ENCODE assay signal across 8 cellular contexts in genomic region chr15:67105065-67105951, GRCh38. TPM values are rescaled to one million over a fixed set of nuclear protein-coding genes. Genes with fewer than 3 reads are reported as not detected.
DNase-seq lines count a peak whose midpoint lies in the region; ATAC-seq and TF ChIP-seq lines count a peak whose summit lies in the region.

No MANE protein-coding gene starts in this region.

- H3K4me3 Mint-ChIP-seq in IgD-negative memory B cell: peak overlapping the region in 3 of 4 donors; percentile 3 to 52 (median 41)

- peaks cover 41 to 62% (median 43%) of the 10 kb centered on the region in 3 donors for H3K4me1 Mint-ChIP-seq in IgD-negative memory B cell

- peaks cover 8% of the 10 kb centered on the region for H3K27me3 Mint-ChIP-seq in IgD-negative memory B cell

- in situ Hi-C loops in ACHN (cut with HindIII; ENCODE audit: low pct_ligation_motif_present, low pct_unique_long_range_greater_than_20kb, low sequenced_read_pairs): no loop called here

- H3K27ac ChIP-seq in colonic mucosa: peak overlapping the region; percentile 67
- H3K27ac ChIP-seq in muscle layer of colon (ENCODE audit: low read depth, low read length): peak overlapping the region; percentile 68

- DNase-seq in ACHN (peak; percentile 94), colonic mucosa (peak; percentile 48), medulla oblongata (ENCODE audit: extremely low spot score) (no peak), AML-193 (lab: John Stamatoyannopoulos, UW) (no peak)

- no peak for TF ChIP-seq CTCF in colonic mucosa (IDR thresholded peaks at IDR 0.05)

- H3K27ac Mint-ChIP-seq in IgD-negative memory B cell: peak overlapping the region in 1 of 3 donors; percentile 63

- H3K9ac ChIP-seq in colonic mucosa (ENCODE audit: low read depth in 2 of 2, low read length in 2 of 2): peak overlapping the region in 1 of 2 donors; percentile 27
- H3K9ac ChIP-seq in muscle layer of colon (ENCODE audit: low read length): no peak overlapping the region

- peaks cover 3% of the 10 kb centered on the region for H3K36me3 Mint-ChIP-seq in IgD-negative memory B cell

- no peaks in the 10 kb centered on the region for H3K27me3 ChIP-seq in colonic mucosa
- no peaks in the 10 kb centered on the region for H3K27me3 ChIP-seq in muscle layer of colon (ENCODE audit: control insufficient read depth in 1 of 2, insufficient read depth in 2 of 2, low read length in 2 of 2)

- no peaks in the 10 kb centered on the region for H3K9me3 Mint-ChIP-seq in IgD-negative memory B cell

- intact Hi-C loops in colonic mucosa (cut with DNase I): no loop called here

- H3K4me1 ChIP-seq in colonic mucosa (peaks cover 24% of the 10 kb centered on the region), muscle layer of colon (ENCODE audit: insufficient read depth, low read length) (peaks cover 89% of the 10 kb centered on the region)

- H3K36me3 ChIP-seq in colonic mucosa (no peaks in the 10 kb centered on the region), muscle layer of colon (ENCODE audit: insufficient read depth, low read length) (no peaks in the 10 kb centered on the region)

- no peak for ATAC-seq in GM18858 (IDR thresholded peaks at IDR 0.05; ENCODE audit: unreplicated experiment)
- no peak for ATAC-seq in GM21447 (IDR thresholded peaks at IDR 0.05; ENCODE audit: unreplicated experiment)

- H3K4me3 ChIP-seq in colonic mucosa: no peak overlapping the region
- H3K4me3 ChIP-seq in muscle layer of colon (ENCODE audit: low read depth in 1 of 2, low read length in 2 of 2): peak overlapping the region in 1 of 2 donors; percentile 6

- H3K9me3 ChIP-seq in colonic mucosa (no peaks in the 10 kb centered on the region), muscle layer of colon (ENCODE audit: low read length) (no peaks in the 10 kb centered on the region)

RNA-seq across cellular contexts. Expression of gene SMAD3, which starts 39.9 kb away (rescaled TPM):
- polyA plus RNA-seq in IgD-negative memory B cell: 32.4 TPM
- 10 to 100 TPM; 38.6 to 62.1 TPM for total RNA-seq in colonic mucosa

Comparison
In these comparisons a context has a peak if more than half of its experiments do, and no peak if none do; other contexts are left out.
1. DNase-seq: peak in ACHN (single experiment) and colonic mucosa (single experiment); none in medulla oblongata (single experiment) and AML-193 (0 of 2).